In genomic region chr12:132748319-132748718, GRCh38 we compare ENCODE assay signal across 15 cellular contexts. TPM values are rescaled to one million over a fixed set of nuclear protein-coding genes. Genes with fewer than 3 reads are reported as not detected.
A peak's percentile ranks its signal among the peaks of the same experiment; 100 is the strongest.
DNase-seq lines count a peak whose midpoint lies in the region; ATAC-seq, FAIRE-seq and TF ChIP-seq lines count a peak whose summit lies in the region.
"Had no signal": no experiment of that assay in that cellular context is flagged by ENCODE, and none has a peak within 500 bp of the region (broad histone marks: within the 10 kb centered on the region; RNA-seq: fewer than 3 reads in every experiment).

No MANE protein-coding gene starts in this region.

- SMC1A ChIA-PET in GM12878 (lab: Charles Lee; ENCODE audit: uncharacterized antibody, unreplicated experiment): no interaction called here

- H3K27me3 ChIP-seq in right atrium auricular region (no peaks in the 10 kb centered on the region), GM12878 (replicated peaks in 1 of 2; ENCODE audit: control insufficient read depth in 2 of 2, insufficient read depth in 2 of 2, low read length in 1 of 2) (no peaks in the 10 kb centered on the region)
- H3K27me3 ChIP-seq: BLaER1 had no signal

- TF ChIP-seq RAD21 in GM12878 (IDR thresholded peaks at IDR 0.05; ENCODE audit: insufficient read depth, low read depth, low read length): no peak

- POLR2A ChIA-PET in GM12878 (lab: Charles Lee): no interaction called here

- 87% methylated on average over 10 of the region's 10 CpGs for WGBS in GM12878 (ENCODE audit: insufficient coverage, insufficient replicate concordance, low lambda C conversion rate, missing lambda C conversion rate)

- TF ChIP-seq CTCF in right atrium auricular region (IDR thresholded peaks at IDR 0.05) (no peak), GM12878 (IDR thresholded peaks at IDR 0.05 in 2 of 3, conservative IDR thresholded peaks at IDR 0.05 in 1 of 3; ENCODE audit: control insufficient read depth in 2 of 3, extremely low read depth in 1 of 3, insufficient read depth in 1 of 3, low read depth in 3 of 3, low read length in 3 of 3) (no peak), kidney (IDR thresholded peaks at IDR 0.05; ENCODE audit: borderline replicate concordance, extremely low read depth, insufficient read depth) (no peak)

- H3K4me2 ChIP-seq in GM12878 (ENCODE audit: control insufficient read depth, insufficient read depth): no peak overlapping the region
- H3K4me2 ChIP-seq: BLaER1 had no signal

- no peaks in the 10 kb centered on the region for H3K9me3 ChIP-seq in right atrium auricular region
- no peaks in the 10 kb centered on the region for H3K9me3 ChIP-seq in GM12878 (replicated peaks; ENCODE audit: control insufficient read depth, insufficient read depth, low read length)
- H3K9me3 ChIP-seq in kidney (ENCODE audit: control insufficient read depth in 1 of 2, low read length in 2 of 2): no peaks in the 10 kb centered on the region
- H3K9me3 ChIP-seq: BLaER1, Caco-2 had no signal

- intact Hi-C loops in Right ventricle myocardium superior (cut with DNase I) (no loop called here), GM12878 (cut with micrococcal nuclease; ENCODE audit: unreplicated experiment) (no loop called here), kidney (cut with DNase I) (no loop called here)

- H3K36me3 ChIP-seq in right atrium auricular region (peaks cover 94% of the 10 kb centered on the region), GM12878 (ENCODE audit: control insufficient read depth in 2 of 2, insufficient read depth in 2 of 2, low read length in 1 of 2) (peaks cover 38 to 54% of the 10 kb centered on the region in 2 experiments), kidney (ENCODE audit: control insufficient read depth in 1 of 2, insufficient read depth in 2 of 2, low read length in 2 of 2) (peaks cover 37 to 66% of the 10 kb centered on the region in 2 donors)

- H3K4me1 ChIP-seq in right atrium auricular region (no peaks in the 10 kb centered on the region), GM12878 (ENCODE audit: control insufficient read depth, insufficient read depth, low read length) (no peaks in the 10 kb centered on the region), kidney (ENCODE audit: control insufficient read depth in 1 of 2, insufficient read depth in 1 of 2, low read depth in 1 of 2, low read length in 2 of 2) (no peaks in the 10 kb centered on the region)
- H3K4me1 ChIP-seq: BLaER1, Caco-2 had no signal

- FAIRE-seq in GM12878 (lab: Jason Lieb, UNC) (no peak), kidney (lab: Jason Lieb, UNC) (no peak)
- FAIRE-seq: H54 had no signal

- RAD21 ChIA-PET in GM12878 (lab: Charles Lee; ENCODE audit: unreplicated experiment): no interaction called here

- DNase-seq in Right ventricle myocardium superior (peak; percentile 18), right atrium auricular region (ENCODE audit: low spot score) (no peak), GM12878 (ENCODE audit: low read depth, low spot score) (no peak), kidney (peak; percentile 43), NCI-H146 (lab: John Stamatoyannopoulos, UW) (no peak)
- DNase-seq in effector CD8-positive, alpha-beta T cell (lab: John Stamatoyannopoulos, UW): no peak
- DNase-seq: 8988T; AML-193; Caco-2; CD8-positive, alpha-beta memory T cell; DND-41; GDM1 had no signal

- H4K20me1 ChIP-seq in GM12878 (ENCODE audit: control insufficient read depth, insufficient read depth): 0 out of 2 replicates have a peak, but pooled peaks cover 4% of the 10 kb centered on the region

- TF ChIP-seq EP300 in GM12878 (IDR thresholded peaks at IDR 0.05; ENCODE audit: borderline replicate concordance in 1 of 2, control insufficient read depth in 1 of 2, low read depth in 2 of 2, low read length in 2 of 2): no peak

- H2AFZ ChIP-seq in GM12878 (ENCODE audit: control insufficient read depth, low read depth, low read length): no peak overlapping the region

- in situ Hi-C loops in GM12878 (cut with MboI): no loop called here

- ATAC-seq in Right ventricle myocardium superior (ENCODE audit: poor library complexity) (no peak), GM12878 (no peak), HG02970 (IDR thresholded peaks at IDR 0.05; ENCODE audit: low FRiP score, unreplicated experiment) (no peak)

- no TSS peak for BruUV-seq in GM12878 (replicated peaks; lab: Mats Ljungman, UMichigan)

- CTCF ChIA-PET in GM12878 (lab: Yijun Ruan, JAX): no interaction called here

- no peak overlapping the region for H3K9ac ChIP-seq in GM12878 (ENCODE audit: control insufficient read depth, insufficient read depth, low read length)
- no peak overlapping the region for H3K9ac ChIP-seq in kidney (ENCODE audit: low read length in 2 of 2)
- H3K9ac ChIP-seq: BLaER1 had no signal

- no peak overlapping the region for H3K4me3 ChIP-seq in right atrium auricular region
- no peak overlapping the region for H3K4me3 ChIP-seq in GM12878
- no peak overlapping the region for H3K4me3 ChIP-seq in kidney (ENCODE audit: low read length in 2 of 2)
- H3K4me3 ChIP-seq: BLaER1 had no signal

- TF ChIP-seq POLR2A in GM12878 (IDR thresholded peaks at IDR 0.05; ENCODE audit: low read depth, low read length): 0 out of 2 replicates have a peak, but pooled peaks have one; percentile 4

- H3K27ac ChIP-seq in right atrium auricular region: no peak overlapping the region
- no peak overlapping the region for H3K27ac ChIP-seq in GM12878 (ENCODE audit: control insufficient read depth, insufficient read depth)
- no peak overlapping the region for H3K27ac ChIP-seq in kidney (ENCODE audit: low read depth in 2 of 2, low read length in 2 of 2)
- H3K27ac ChIP-seq: BLaER1 had no signal

- peaks cover 4% of the 10 kb centered on the region for H3K79me2 ChIP-seq in GM12878 (ENCODE audit: control insufficient read depth, insufficient read depth, low read length)

TF ChIP-seq in GM12878, 131 proteins besides CTCF, POLR2A, EP300 and RAD21 (continues in another document):
- TF ChIP-seq SREBF1 (IDR thresholded peaks at IDR 0.05; ENCODE audit: low read length) (no peak), IRF3 (IDR thresholded peaks at IDR 0.05) (no peak), ZSCAN29 (IDR thresholded peaks at IDR 0.05) (no peak), NFIC (IDR thresholded peaks at IDR 0.05; ENCODE audit: low read depth, low read length) (no peak), ETV6 (conservative IDR thresholded peaks at IDR 0.05 in 1 of 2, IDR thresholded peaks at IDR 0.05 in 1 of 2; ENCODE audit: borderline replicate concordance in 1 of 2, low read depth in 1 of 2) (no peak), ZNF24 (IDR thresholded peaks at IDR 0.05) (no peak), GATAD2B (conservative IDR thresholded peaks at IDR 0.05; ENCODE audit: low read depth) (no peak), BCL11A (IDR thresholded peaks at IDR 0.05; ENCODE audit: low read depth, low read length) (no peak)

RNA-seq across cellular contexts. Expression of gene ANKLE2, which starts 13.3 kb away (rescaled TPM):
- total RNA-seq in Right ventricle myocardium superior (25.6 TPM), right atrium auricular region (10 to 100 TPM; 23.8 to 24.2 TPM), GM12878 (2014; rRNA removed) (53.6 and 57.3 TPM in 2 replicates), GM12878 (2014; rRNA removed; fragmentation: Illumina TruSeq; extraction: Trizol) (47.5 and 52.6 TPM in 2 replicates), GM12878 (2021) (63.5 and 65.9 TPM in 2 replicates), kidney (57.3 TPM)
- 213 and 227 TPM in 2 replicates for total RNA-seq in GM12878 (2013; cell fraction: nucleolus; rRNA removed)
- 31.3 TPM for polyA plus RNA-seq in GM12878 (2011; ENCODE audit: low read depth)
- polyA plus RNA-seq in GM12878 (2011; rRNA removed) (58.3 and 89.4 TPM in 2 replicates), GM12878 (2014; fragmentation: Illumina TruSeq; extraction: Trizol) (47.7 and 53.3 TPM in 2 replicates), GM12878 (2014; fragmentation: Nextera tagmentation; extraction: Ambion mirVana) (1 to 10 TPM; 4.3 to 6.7 TPM), GM12878 (2014; rRNA removed) (65.5 and 69.0 TPM in 2 replicates), GM12878 (2016; fragmentation: Nextera tagmentation; extraction: Ambion mirVana) (10 to 100 TPM; 28.2 to 41.7 TPM), kidney (ENCODE audit: insufficient read depth, low read depth, low replicate concordance) (14.6 TPM)
- polyA plus RNA-seq in GM12878 (2011; cell fraction: cytosol; rRNA removed): 81.6 and 106 TPM in 2 replicates
- polyA plus RNA-seq in GM12878 (2011; cell fraction: nucleus; rRNA removed): 296 and 304 TPM in 2 replicates
- 45.3 and 47.1 TPM in 2 replicates for polyA plus RNA-seq in GM12878 (2012)
- 158 and 234 TPM in 2 replicates for polyA minus RNA-seq in GM12878 (2011; rRNA and poly(A)+ RNA removed)
- polyA minus RNA-seq in GM12878 (2011; cell fraction: cytosol; rRNA and poly(A)+ RNA removed): 35.5 and 49.6 TPM in 2 replicates
- polyA minus RNA-seq in GM12878 (2011; cell fraction: nucleus; rRNA and poly(A)+ RNA removed): 102 and 170 TPM in 2 replicates

RNA-seq across cellular contexts. Expression of gene PGAM5, which starts 37.7 kb away (rescaled TPM):
- total RNA-seq in Right ventricle myocardium superior (32.6 TPM), right atrium auricular region (10 to 100 TPM; 12.8 to 20.0 TPM), GM12878 (2014; rRNA removed) (71.2 and 81.8 TPM in 2 replicates), GM12878 (2014; rRNA removed; fragmentation: Illumina TruSeq; extraction: Trizol) (47.6 and 55.7 TPM in 2 replicates), GM12878 (2021) (79.7 and 90.9 TPM in 2 replicates), kidney (33.5 TPM)
- total RNA-seq in GM12878 (2013; cell fraction: nucleolus; rRNA removed): 11.7 and 13.8 TPM in 2 replicates
- 13.7 TPM for polyA plus RNA-seq in GM12878 (2011; ENCODE audit: low read depth)
- polyA plus RNA-seq in GM12878 (2011; rRNA removed) (16.2 and 27.7 TPM in 2 replicates), GM12878 (2014; fragmentation: Illumina TruSeq; extraction: Trizol) (16.5 and 44.3 TPM in 2 replicates), GM12878 (2014; fragmentation: Nextera tagmentation; extraction: Ambion mirVana) (10 to 100 TPM in 1 of 2 experiments, 1 to 10 TPM in 1; 9.6 to 16.4 TPM), GM12878 (2014; rRNA removed) (66.9 and 68.4 TPM in 2 replicates), GM12878 (2016; fragmentation: Nextera tagmentation; extraction: Ambion mirVana) (10 to 100 TPM in 1 of 2 experiments, 1 to 10 TPM in 1; 8.2 to 46.3 TPM), kidney (ENCODE audit: insufficient read depth, low read depth, low replicate concordance) (19.4 TPM)
- 37.0 and 60.9 TPM in 2 replicates for polyA plus RNA-seq in GM12878 (2011; cell fraction: cytosol; rRNA removed)
- 21.7 and 34.5 TPM in 2 replicates for polyA plus RNA-seq in GM12878 (2011; cell fraction: nucleus; rRNA removed)
- polyA plus RNA-seq in GM12878 (2012): 23.3 and 33.4 TPM in 2 replicates
- polyA minus RNA-seq in GM12878 (2011; rRNA and poly(A)+ RNA removed): 44.8 and 87.5 TPM in 2 replicates
- polyA minus RNA-seq in GM12878 (2011; cell fraction: cytosol; rRNA and poly(A)+ RNA removed): 35.5 and 42.9 TPM in 2 replicates
- 12.3 and 23.3 TPM in 2 replicates for polyA minus RNA-seq in GM12878 (2011; cell fraction: nucleus; rRNA and poly(A)+ RNA removed)

Comparison
In these comparisons a context has a peak if more than half of its experiments do, and no peak if none do; other contexts are left out.
1. DNase-seq: peak in Right ventricle myocardium superior (single experiment) and kidney (single experiment); none in right atrium auricular region (single experiment), GM12878 (single experiment), effector CD8-positive, alpha-beta T cell (single experiment) and NCI-H146 (single experiment).